26 cellular contexts compared by ENCODE assay signal in genomic region chr5:60685028-60685427, GRCh38.
"Had no signal": no experiment of that assay in that cellular context is flagged by ENCODE, and none has a peak within 500 bp of the region (broad histone marks: within the 10 kb centered on the region; RNA-seq: fewer than 3 reads in every experiment).

No MANE protein-coding gene starts in this region.

- H3K4me2 ChIP-seq: SK-N-SH had no signal

- H3K27me3 Mint-ChIP-seq: activated CD8-positive, alpha-beta T cell treated with anti-CD3 and anti-CD28 coated beads for 36 hours; activated naive CD4-positive, alpha-beta T cell treated with anti-CD3 and anti-CD28 coated beads, Interleukin-2, amount 10 ng/mL, durations not matched to agents 7 days and 5 days had no signal

- ATAC-seq: activated CD8-positive, alpha-beta T cell treated with anti-CD3 and anti-CD28 coated beads for 36 hours; activated T-cell treated with anti-CD3 and anti-CD28 coated beads, Interleukin-2, amount 50 U/mL, for 72 hours had no signal

- H3K4me3 ChIP-seq: adrenal gland, Peyer's patch, SJCRH30 had no signal

- H3K27me3 ChIP-seq: adrenal gland, Peyer's patch, SJCRH30 had no signal

- H3K27ac ChIP-seq: adrenal gland, Peyer's patch, RWPE1, SJCRH30, VCaP had no signal

- H3K36me3 ChIP-seq: adrenal gland, Peyer's patch had no signal

- H3K9ac ChIP-seq: SK-N-SH had no signal

- H3K9me3 ChIP-seq: adrenal gland, Peyer's patch, SJCRH30, SK-N-SH had no signal

- H3K4me1 Mint-ChIP-seq: activated naive CD8-positive, alpha-beta T cell treated with anti-CD3 and anti-CD28 coated beads for 36 hours had no signal

- H3K4me1 ChIP-seq: adrenal gland, Peyer's patch, SJCRH30 had no signal

- DNase-seq: activated CD4-positive, CD25-positive, alpha-beta regulatory T cell; activated CD8-positive, alpha-beta memory T cell treated with anti-CD3 and anti-CD28 coated beads, Interleukin-2, amount 50 U/mL, for 4 hours; activated CD8-positive, alpha-beta T cell treated with anti-CD3 and anti-CD28 coated beads for 36 hours; activated gamma-delta T cell treated with Interleukin-2 at 50 U/mL for 16 hours; activated naive CD4-positive, alpha-beta T cell treated with anti-CD3 and anti-CD28 coated beads, Interleukin-2, amount 10 ng/mL, durations not matched to agents 7 days and 5 days; activated naive CD8-positive, alpha-beta T cell treated with anti-CD3 and anti-CD28 coated beads for 36 hours; activated T-cell treated with anti-CD3 and anti-CD28 coated beads, Interleukin-2, amount 50 U/mL, for 72 hours; adrenal gland; anterior cingulate cortex; IMR-90; Kasumi-1; KBM-7; NCI-H1048; NCI-H1417; NCI-H1930; NCI-H345; NCI-H510A; NCI-H526 treated with DMSO at 0.1 percent for 48 hours; Peyer's patch; Right ventricle myocardium superior; SJCRH30; SK-N-SH; T-helper 1 cell had no signal

- H3K27ac Mint-ChIP-seq: activated CD8-positive, alpha-beta T cell treated with anti-CD3 and anti-CD28 coated beads for 36 hours; activated naive CD4-positive, alpha-beta T cell treated with anti-CD3 and anti-CD28 coated beads, Interleukin-2, amount 10 ng/mL, durations not matched to agents 7 days and 5 days; activated naive CD8-positive, alpha-beta T cell treated with anti-CD3 and anti-CD28 coated beads for 36 hours; activated T-helper 2 cell treated with anti-CD3 and anti-CD28 coated beads, Interferon-gamma antibody, Interleukin-2, Interleukin-4, amounts not matched to agents 10 μg/mL and 5 μg/mL and 100 μg/mL, durations not matched to agents 14 hours and 24 hours and 36 hours had no signal

- H3K9me3 Mint-ChIP-seq: activated CD8-positive, alpha-beta T cell treated with anti-CD3 and anti-CD28 coated beads for 36 hours; activated naive CD4-positive, alpha-beta T cell treated with anti-CD3 and anti-CD28 coated beads, Interleukin-2, amount 10 ng/mL, durations not matched to agents 7 days and 5 days; activated naive CD8-positive, alpha-beta T cell treated with anti-CD3 and anti-CD28 coated beads for 36 hours; activated T-cell treated with anti-CD3 and anti-CD28 coated beads, Interleukin-2, amount 50 U/mL, for 72 hours; activated T-helper 2 cell treated with anti-CD3 and anti-CD28 coated beads, Interferon-gamma antibody, Interleukin-2, Interleukin-4, amounts not matched to agents 10 μg/mL and 5 μg/mL and 100 μg/mL, durations not matched to agents 14 hours and 24 hours and 36 hours had no signal

- H3K4me3 Mint-ChIP-seq: activated CD8-positive, alpha-beta T cell treated with anti-CD3 and anti-CD28 coated beads for 36 hours; activated naive CD4-positive, alpha-beta T cell treated with anti-CD3 and anti-CD28 coated beads, Interleukin-2, amount 10 ng/mL, durations not matched to agents 7 days and 5 days; activated naive CD8-positive, alpha-beta T cell treated with anti-CD3 and anti-CD28 coated beads for 36 hours; activated T-cell treated with anti-CD3 and anti-CD28 coated beads, Interleukin-2, amount 50 U/mL, for 72 hours had no signal
